In genomic region chr1:42431514-42431913, GRCh38 we compare ENCODE assay signal across 23 cellular contexts. TPM values are rescaled to one million over a fixed set of nuclear protein-coding genes. Genes with fewer than 3 reads are reported as not detected.
"Had no signal": no experiment of that assay in that cellular context is flagged by ENCODE, and none has a peak within 500 bp of the region (broad histone marks: within the 10 kb centered on the region; RNA-seq: fewer than 3 reads in every experiment).

No MANE protein-coding gene starts in this region.

- DNase-seq: activated CD4-positive, alpha-beta T cell treated with anti-CD3 and anti-CD28 coated beads for 4 hours; activated CD8-positive, alpha-beta memory T cell treated with anti-CD3 and anti-CD28 coated beads, Interleukin-2, amount 10 ng/mL, durations not matched to agents 7 days and 5 days; activated effector memory CD4-positive, alpha-beta T cell treated with anti-CD3 and anti-CD28 coated beads, Interleukin-2, amount 50 U/mL, for 16 hours; activated naive CD4-positive, alpha-beta T cell treated with Interleukin-2 at 50 U/mL for 16 hours; activated T-cell treated with anti-CD3 and anti-CD28 coated beads, Interleukin-2, amount 50 U/mL, for 4 hours; amygdala; Karpas-422; MM.1S; NCI-H1105; NCI-H1436; NCI-H1694 treated with DMSO at 0.1 percent for 48 hours; NCI-H2029 treated with DMSO at 0.1 percent for 48 hours; NCI-H345; NCI-H510A treated with DMSO at 0.1 percent for 48 hours; SHP77; SW 1271 had no signal

- H3K36me3 ChIP-seq: SJSA1 had no signal

- H3K27ac ChIP-seq: SJSA1 had no signal

- H3K27ac Mint-ChIP-seq: activated CD8-positive, alpha-beta memory T cell treated with anti-CD3 and anti-CD28 coated beads, Interleukin-2, amount 10 ng/mL, durations not matched to agents 7 days and 5 days; activated naive CD8-positive, alpha-beta T cell; brain; T-helper 1 cell treated with Interleukin-12 subunit alpha and Interleukin-12 subunit beta and Interleukin-4 antibody, amounts not matched to agents 30 μg/mL and 1 μg/mL, for 36 hours had no signal

- H3K4me1 Mint-ChIP-seq: activated CD8-positive, alpha-beta memory T cell treated with anti-CD3 and anti-CD28 coated beads, Interleukin-2, amount 10 ng/mL, durations not matched to agents 7 days and 5 days; central memory CD8-positive, alpha-beta T cell had no signal

- H3K27me3 Mint-ChIP-seq: activated CD8-positive, alpha-beta memory T cell treated with anti-CD3 and anti-CD28 coated beads, Interleukin-2, amount 10 ng/mL, durations not matched to agents 7 days and 5 days; activated naive CD8-positive, alpha-beta T cell; brain; central memory CD8-positive, alpha-beta T cell had no signal

- H3K27me3 ChIP-seq: SJSA1 had no signal

- H3K4me3 Mint-ChIP-seq: activated CD8-positive, alpha-beta memory T cell treated with anti-CD3 and anti-CD28 coated beads, Interleukin-2, amount 10 ng/mL, durations not matched to agents 7 days and 5 days; activated naive CD8-positive, alpha-beta T cell; activated T-cell treated with anti-CD3 and anti-CD28 coated beads, Interleukin-2, amount 50 U/mL, for 4 hours; brain; central memory CD8-positive, alpha-beta T cell; T-helper 1 cell treated with Interleukin-12 subunit alpha and Interleukin-12 subunit beta and Interleukin-4 antibody, amounts not matched to agents 30 μg/mL and 1 μg/mL, for 36 hours had no signal

- H3K4me3 ChIP-seq: SJSA1 had no signal

- H3K9me3 Mint-ChIP-seq: activated T-cell treated with anti-CD3 and anti-CD28 coated beads, Interleukin-2, amount 50 U/mL, for 4 hours; central memory CD8-positive, alpha-beta T cell; T-helper 1 cell treated with Interleukin-12 subunit alpha and Interleukin-12 subunit beta and Interleukin-4 antibody, amounts not matched to agents 30 μg/mL and 1 μg/mL, for 36 hours had no signal

- H3K36me3 Mint-ChIP-seq: activated CD8-positive, alpha-beta memory T cell treated with anti-CD3 and anti-CD28 coated beads, Interleukin-2, amount 10 ng/mL, durations not matched to agents 7 days and 5 days; brain had no signal

- ATAC-seq: activated CD4-positive, CD25-positive, alpha-beta regulatory T cell treated with anti-CD3 and anti-CD28 coated beads, Interleukin-2, amount 50 U/mL, for 24 hours; activated CD8-positive, alpha-beta memory T cell treated with anti-CD3 and anti-CD28 coated beads, Interleukin-2, amount 10 ng/mL, durations not matched to agents 7 days and 5 days; activated T-cell treated with anti-CD3 and anti-CD28 coated beads, Interleukin-2, amount 50 U/mL, for 4 hours; SK-N-SH treated with all-trans-retinoic acid at 6 μM for 48 hours had no signal

- H3K9me3 ChIP-seq: SJSA1 had no signal

RNA-seq across cellular contexts. Expression of gene ZMYND12, which starts 24.3 kb away (rescaled TPM):
- total RNA-seq: SJSA1 had no signal
